ENCODE assay signal across 29 cellular contexts in the genomic region with DNA sequence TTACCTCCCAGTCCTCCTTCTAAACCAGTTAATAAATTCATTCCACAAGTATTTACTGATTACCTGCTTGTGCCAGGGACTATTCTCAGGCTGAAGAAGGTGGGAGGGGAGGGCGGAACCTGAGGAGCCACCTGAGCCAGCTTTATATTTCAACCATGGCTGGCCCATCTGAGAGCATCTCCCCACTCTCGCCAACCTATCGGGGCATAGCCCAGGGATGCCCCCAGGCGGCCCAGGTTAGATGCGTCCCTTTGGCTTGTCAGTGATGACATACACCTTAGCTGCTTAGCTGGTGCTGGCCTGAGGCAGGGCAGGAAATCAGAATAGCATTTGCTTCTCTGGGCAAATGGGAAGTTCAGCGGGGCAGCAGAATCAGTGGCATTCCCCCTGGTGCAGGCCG.
"Had no signal": no experiment of that assay in that cellular context is flagged by ENCODE, and none has a peak within 500 bp of the region (broad histone marks: within the 10 kb centered on the region; RNA-seq: fewer than 3 reads in every experiment).

No MANE protein-coding gene starts in this region.

- H3K36me3 ChIP-seq: MG63 had no signal

- H3K27ac ChIP-seq: WERI-Rb-1 had no signal

- H3K4me3 ChIP-seq: MG63 had no signal

- FAIRE-seq: bronchial epithelial cell had no signal

- DNase-seq: activated CD4-positive, alpha-beta T cell treated with anti-CD3 and anti-CD28 coated beads, Interleukin-2, amount 10 ng/mL, durations not matched to agents 24 days and 14 days; activated CD4-positive, alpha-beta T cell treated with anti-CD3 and anti-CD28 coated beads, Interleukin-2, amount 50 U/mL, for 4 hours; activated CD8-positive, alpha-beta T cell treated with anti-CD3 and anti-CD28 coated beads for 36 hours; activated gamma-delta T cell treated with Interleukin-2 at 50 U/mL for 16 hours; activated naive CD4-positive, alpha-beta T cell treated with anti-CD3 and anti-CD28 coated beads for 36 hours; activated naive CD8-positive, alpha-beta T cell treated with anti-CD3 and anti-CD28 coated beads, Interleukin-2, amount 50 U/mL, for 24 hours; activated T-cell treated with anti-CD3 and anti-CD28 coated beads, Interleukin-2, amount 50 U/mL, for 24 hours; anterior cingulate cortex; caudate nucleus; cerebellar nuclear complex; Kasumi-1; KG1; MG63; NCI-H1048; NCI-H1105 treated with DMSO at 0.1 percent for 48 hours; NCI-H1436 treated with DMSO at 0.1 percent for 48 hours; NCI-H1694 treated with DMSO at 0.1 percent for 48 hours; NCI-H2029; NCI-H2107; NCI-H2171; NCI-H510A; NCI-H526; NCI-H748 treated with DMSO at 0.1 percent for 48 hours; NK-92 treated with Interleukin-12 subunit alpha and Interleukin-12 subunit beta, amount 100 ng/mL, for 24 hours; SHP77 treated with DMSO at 0.1 percent for 48 hours; T-cell; T-helper 17 cell; WERI-Rb-1 had no signal

- H3K9me3 ChIP-seq: MG63 had no signal

- H3K27me3 ChIP-seq: MG63 had no signal
